1 cellular context compared by ENCODE assay signal in genomic region chr17:28372203-28372944, GRCh38.
TF ChIP-seq lines count a peak whose summit lies in the region.

No MANE protein-coding gene starts in this region.

TF ChIP-seq in SK-N-SH treated with all-trans-retinoic acid at 6 μM for 48 hours, 23 proteins besides CTCF, POLR2A, EP300 and RAD21 (continued from another document):
- TF ChIP-seq TSHZ2 (CRISPR knock-in tag; IDR thresholded peaks at IDR 0.05), result no peak
- no peak for TF ChIP-seq ZNF70 (CRISPR knock-in tag; IDR thresholded peaks at IDR 0.05)
- TF ChIP-seq ISL1 (CRISPR knock-in tag; IDR thresholded peaks at IDR 0.05), result no peak
- TF ChIP-seq POU6F1 (CRISPR knock-in tag; IDR thresholded peaks at IDR 0.05; ENCODE audit: borderline replicate concordance, low read depth), result no peak
TF ChIP-seq in SK-N-SH treated with all-trans-retinoic acid at 6 μM for 48 hours: peak in this region for 0.
